ENCODE assay signal across 8 cellular contexts in genomic region chr7:93146465-93147127, GRCh38. TPM values are rescaled to one million over a fixed set of nuclear protein-coding genes. Genes with fewer than 3 reads are reported as not detected.
DNase-seq lines count a peak whose midpoint lies in the region; ATAC-seq and TF ChIP-seq lines count a peak whose summit lies in the region.

No MANE protein-coding gene starts in this region.

- CTCF ChIA-PET in activated CD8-positive, alpha-beta T cell treated with anti-CD3 and anti-CD28 coated beads for 36 hours (lab: Charles Lee) = interaction anchor here (1.7 kb wide), 1 partner anchor 16 kb away, joined by 5 read pairs; no protein-coding TSS in a partner anchor
- CTCF ChIA-PET in A673 (lab: Charles Lee) = no interaction called here

- POLR2A ChIA-PET in activated CD8-positive, alpha-beta T cell treated with anti-CD3 and anti-CD28 coated beads for 36 hours (lab: Charles Lee) = interaction anchor here (1.1 kb wide), 1 partner anchor 68 kb away, joined by 3 read pairs; no protein-coding TSS in a partner anchor
- POLR2A ChIA-PET in A673 (lab: Charles Lee; ENCODE audit: low non-redundant PET) = no interaction called here

- H3K27ac Mint-ChIP-seq in activated CD8-positive, alpha-beta T cell treated with anti-CD3 and anti-CD28 coated beads for 36 hours = peak overlapping the region; percentile 87

- H3K4me3 Mint-ChIP-seq in activated CD8-positive, alpha-beta T cell treated with anti-CD3 and anti-CD28 coated beads for 36 hours = peak overlapping the region; percentile 84

- BruUV-seq in A673 (replicated peaks; lab: Mats Ljungman, UMichigan) = no TSS peak

- H3K27me3 ChIP-seq in mucosa of stomach (ENCODE audit: control insufficient read depth, insufficient read depth, low read length) (no peaks in the 10 kb centered on the region), A673 (replicated peaks; ENCODE audit: insufficient read depth, low read depth, low read length, poor library complexity) (no peaks in the 10 kb centered on the region)

- H3K27ac ChIP-seq in A673 (ENCODE audit: low read depth, low read length, poor library complexity, severe bottlenecking) = no peak overlapping the region

- H3K36me3 Mint-ChIP-seq in activated CD8-positive, alpha-beta T cell treated with anti-CD3 and anti-CD28 coated beads for 36 hours (ENCODE audit: low read depth) = peaks cover 17% of the 10 kb centered on the region

- H3K4me1 Mint-ChIP-seq in activated CD8-positive, alpha-beta T cell treated with anti-CD3 and anti-CD28 coated beads for 36 hours (ENCODE audit: low read depth) = peaks cover 29% of the 10 kb centered on the region

- H3K9ac ChIP-seq in mucosa of stomach (ENCODE audit: low read length) = peak overlapping the region; percentile 36

- ATAC-seq in GM18870 (IDR thresholded peaks at IDR 0.05; ENCODE audit: unreplicated experiment) (peak; percentile 32), HG02885 (IDR thresholded peaks at IDR 0.05; ENCODE audit: poor library complexity, unreplicated experiment) (peak; percentile 32)
- ATAC-seq in activated CD8-positive, alpha-beta T cell treated with anti-CD3 and anti-CD28 coated beads for 36 hours = peak; percentile 40

- H3K27me3 Mint-ChIP-seq in activated CD8-positive, alpha-beta T cell treated with anti-CD3 and anti-CD28 coated beads for 36 hours = no peaks in the 10 kb centered on the region

- H3K9me3 Mint-ChIP-seq in activated CD8-positive, alpha-beta T cell treated with anti-CD3 and anti-CD28 coated beads for 36 hours = peaks cover 2% of the 10 kb centered on the region

- H3K36me3 ChIP-seq in mucosa of stomach (ENCODE audit: control insufficient read depth, insufficient read depth, low read length) (peaks cover 6% of the 10 kb centered on the region), A673 (ENCODE audit: insufficient read depth, low read length, poor library complexity, severe bottlenecking) (no peaks in the 10 kb centered on the region)

- no peak for TF ChIP-seq CTCF in activated CD8-positive, alpha-beta T cell treated with anti-CD3 and anti-CD28 coated beads for 36 hours (IDR thresholded peaks at IDR 0.05)
- TF ChIP-seq CTCF in A673 (conservative IDR thresholded peaks at IDR 0.05; ENCODE audit: low read depth, low read length) = no peak

- intact Hi-C loops in activated CD8-positive, alpha-beta T cell treated with anti-CD3 and anti-CD28 coated beads for 36 hours (cut with micrococcal nuclease) = no loop called here
- intact Hi-C loops in A673 (cut with micrococcal nuclease; ENCODE audit: unreplicated experiment) = no loop called here

- peaks cover 11% of the 10 kb centered on the region for H3K4me1 ChIP-seq in mucosa of stomach (ENCODE audit: control insufficient read depth, insufficient read depth, low read length)
- H3K4me1 ChIP-seq in A673 (ENCODE audit: insufficient read depth, low read length, poor library complexity, severe bottlenecking) = no peaks in the 10 kb centered on the region

- H3K4me3 ChIP-seq in mucosa of stomach (ENCODE audit: low read length) (no peak overlapping the region), A673 (ENCODE audit: low read depth, low read length, poor library complexity, severe bottlenecking) (no peak overlapping the region)

- H3K9me3 ChIP-seq in mucosa of stomach (ENCODE audit: control insufficient read depth, low read length) (no peaks in the 10 kb centered on the region), A673 (ENCODE audit: low read depth, low read length, poor library complexity, severe bottlenecking) (no peaks in the 10 kb centered on the region)

- peak; percentile 19 for DNase-seq in activated CD8-positive, alpha-beta T cell treated with anti-CD3 and anti-CD28 coated beads for 36 hours
- no peak for DNase-seq in SK-N-DZ (ENCODE audit: low spot score)
- DNase-seq in GF-D8 (lab: John Stamatoyannopoulos, UW) = no peak
- DNase-seq in stimulated activated CD4-positive, alpha-beta T cell treated with anti-CD3 and anti-CD28 coated beads, Interleukin-2, amount 100 ng/mL, for 48 hours = no peak
- DNase-seq in A673 (ENCODE audit: low spot score) = no peak

RNA-seq across cellular contexts. Expression of gene SAMD9L, which starts 1.6 kb away (rescaled TPM):
- total RNA-seq in activated CD8-positive, alpha-beta T cell treated with anti-CD3 and anti-CD28 coated beads for 36 hours = 10 to 100 TPM; 13.1 to 13.6 TPM
- 0.06 and 0.10 TPM in 2 replicates for polyA plus RNA-seq in SK-N-DZ (2014; cell fraction: cytosol; rRNA removed)
- polyA plus RNA-seq in SK-N-DZ (2014; cell fraction: nucleus; rRNA removed) = 0.37 and 1.3 TPM in 2 replicates
- 0.26 and 0.49 TPM in 2 replicates for total RNA-seq in A673 (2021)

RNA-seq across cellular contexts. Expression of gene SAMD9, which starts 28.8 kb away (rescaled TPM):
- 10 to 100 TPM; 13.6 to 14.6 TPM for total RNA-seq in activated CD8-positive, alpha-beta T cell treated with anti-CD3 and anti-CD28 coated beads for 36 hours
- polyA plus RNA-seq in SK-N-DZ (2014; cell fraction: cytosol; rRNA removed) = 0.02 TPM in 1 of 2 replicates, not detected in the other
- not detected in 2 replicates for polyA plus RNA-seq in SK-N-DZ (2014; cell fraction: nucleus; rRNA removed)
- 1.7 and 1.9 TPM in 2 replicates for total RNA-seq in A673 (2021)
